Comparison of ENCODE assay signal across 9 cellular contexts in genomic region chr5:44875661-44876250, GRCh38.
A peak's percentile ranks its signal among the peaks of the same experiment; 100 is the strongest.
DNase-seq lines count a peak whose midpoint lies in the region; ATAC-seq and TF ChIP-seq lines count a peak whose summit lies in the region.
"Had no signal": no experiment of that assay in that cellular context is flagged by ENCODE, and none has a peak within 500 bp of the region (broad histone marks: within the 10 kb centered on the region; RNA-seq: fewer than 3 reads in every experiment).

No MANE protein-coding gene starts in this region.

- ATAC-seq in GM19023 (IDR thresholded peaks at IDR 0.05; ENCODE audit: unreplicated experiment) = peak; percentile 100
- peak; percentile 100 for ATAC-seq in HG03064 (IDR thresholded peaks at IDR 0.05; ENCODE audit: low read depth, unreplicated experiment)

- H3K4me3 ChIP-seq in AG10803 (ENCODE audit: low read length) (no peak overlapping the region), epithelial cell of proximal tubule (ENCODE audit: low read depth, low read length) (peak overlapping the region; percentile 3)

- no peak for TF ChIP-seq CTCF in AG10803 (conservative IDR thresholded peaks at IDR 0.05; ENCODE audit: low read length)
- TF ChIP-seq CTCF in epithelial cell of proximal tubule (conservative IDR thresholded peaks at IDR 0.05; ENCODE audit: low read depth, low read length) = no peak

- H3K27ac ChIP-seq in temporal lobe (ENCODE audit: low read depth, low read length) = peak overlapping the region; percentile 44
- H3K27ac ChIP-seq: HL-60 had no signal

- DNase-seq in AG10803 (ENCODE audit: low read depth) (peak; percentile 13), RKO (ENCODE audit: low spot score) (peak; percentile 98), epithelial cell of proximal tubule (ENCODE audit: low read depth) (peak; percentile 99), NCI-H1048 (lab: John Stamatoyannopoulos, UW) (no peak), NCI-H345 (lab: John Stamatoyannopoulos, UW) (no peak)

Comparison
In these comparisons a context has a peak if more than half of its experiments do, and no peak if none do; other contexts are left out.
1. DNase-seq: peak in AG10803 (single experiment), RKO (single experiment) and epithelial cell of proximal tubule (single experiment); none in NCI-H1048 (single experiment) and NCI-H345 (single experiment).